In the genomic region with DNA sequence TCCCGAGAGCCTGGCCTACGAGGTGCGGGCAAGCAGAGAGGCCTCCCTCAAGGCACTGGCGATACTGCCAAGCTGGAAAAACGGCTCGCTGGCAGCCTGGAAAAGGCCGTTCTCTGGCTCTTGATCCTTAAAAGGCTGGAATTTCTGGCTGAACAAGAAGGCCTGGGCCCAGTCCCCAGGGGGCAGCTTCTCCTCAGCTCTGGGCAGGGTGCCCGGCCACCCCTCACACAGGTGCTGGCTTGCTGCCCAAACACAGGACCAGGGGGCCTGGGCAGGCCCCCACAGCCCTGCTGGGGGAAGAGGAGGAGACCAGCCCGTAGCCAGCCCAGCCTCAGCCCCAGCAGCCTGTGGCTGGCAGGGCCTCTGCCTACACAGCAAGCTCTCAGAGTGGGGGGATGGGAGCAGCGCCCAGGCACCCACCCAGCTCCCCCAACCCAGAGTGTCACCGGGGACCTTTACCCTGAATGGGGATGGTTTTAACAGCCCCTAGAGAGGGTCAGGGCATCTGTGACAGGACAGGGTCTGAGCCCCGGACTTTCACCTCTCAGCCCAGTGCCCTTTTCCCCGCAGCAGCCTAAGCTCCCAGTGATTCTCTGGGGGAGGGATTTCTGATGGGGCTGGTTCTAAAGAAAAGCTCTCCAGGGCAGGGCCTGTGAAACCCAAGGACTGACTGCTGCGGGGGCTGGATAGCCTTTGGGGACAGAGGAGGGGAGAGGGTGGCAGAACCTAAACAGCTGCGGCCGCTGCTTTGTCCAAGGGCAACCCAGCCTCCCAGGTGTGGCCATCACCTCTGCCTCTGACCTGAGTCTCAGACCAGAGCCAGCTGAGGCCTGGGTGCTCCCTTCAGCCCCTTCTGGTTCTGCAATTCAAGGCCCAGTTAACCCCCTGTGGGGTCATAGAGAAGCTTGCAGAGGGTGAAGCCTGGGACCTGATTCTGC, we compare ENCODE assay signal across 8 cellular contexts. TPM values are rescaled to one million over a fixed set of nuclear protein-coding genes. Genes with fewer than 3 reads are reported as not detected.
DNase-seq lines count a peak whose midpoint lies in the region; ATAC-seq and TF ChIP-seq lines count a peak whose summit lies in the region.

No MANE protein-coding gene starts in this region.

- peak overlapping the region; percentile 78 for H3K4me3 Mint-ChIP-seq in T-helper 17 cell

- H3K27me3 Mint-ChIP-seq in T-helper 17 cell = no peaks in the 10 kb centered on the region

- H3K9me3 ChIP-seq in MG63 = no peaks in the 10 kb centered on the region
- no peaks in the 10 kb centered on the region for H3K9me3 ChIP-seq in T-helper 17 cell (ENCODE audit: control insufficient read depth, low read length, poor library complexity, severe bottlenecking)

- peak; percentile 5 for TF ChIP-seq CTCF in fibroblast of villous mesenchyme (IDR thresholded peaks at IDR 0.05; ENCODE audit: insufficient read depth, low read depth, low read length)

- ATAC-seq in T-helper 17 cell (peak; percentile 5), HG02970 (IDR thresholded peaks at IDR 0.05; ENCODE audit: low FRiP score, unreplicated experiment) (no peak), HG03097 (IDR thresholded peaks at IDR 0.05; ENCODE audit: low FRiP score, unreplicated experiment) (no peak)

- H3K27me3 ChIP-seq in MG63 = no peaks in the 10 kb centered on the region

- H3K27ac Mint-ChIP-seq in T-helper 17 cell = peak overlapping the region; percentile 96

- H3K4me3 ChIP-seq in MG63 = no peak overlapping the region
- no peak overlapping the region for H3K4me3 ChIP-seq in fibroblast of villous mesenchyme (ENCODE audit: low read depth, low read length)

- peaks cover 56% of the 10 kb centered on the region for H3K4me1 Mint-ChIP-seq in T-helper 17 cell

- no peaks in the 10 kb centered on the region for H3K36me3 Mint-ChIP-seq in T-helper 17 cell (ENCODE audit: low read depth)

- no peaks in the 10 kb centered on the region for H3K36me3 ChIP-seq in MG63

- peak; percentile 44 for DNase-seq in MG63
- DNase-seq in T-helper 17 cell = no peak
- DNase-seq in fibroblast of villous mesenchyme (ENCODE audit: low read depth) = no peak
- peak in 9 of 10 donors; percentile 25 to 90 (median 66) for DNase-seq in posterior cingulate gyrus
- no peak for DNase-seq in activated CD8-positive, alpha-beta memory T cell treated with anti-CD3 and anti-CD28 coated beads, Interleukin-2, amount 50 U/mL, for 48 hours
- DNase-seq in activated CD4-positive, alpha-beta T cell treated with anti-CD3 and anti-CD28 coated beads for 1 hour = no peak

- intact Hi-C loops in posterior cingulate gyrus (cut with DNase I) = no loop called here

RNA-seq across cellular contexts. Expression of a gene that starts 38.6 kb away (rescaled TPM):
- total RNA-seq in MG63 (2014; rRNA removed; shearing (Covaris generic); ENCODE audit: low replicate concordance) = 16.0 and 17.5 TPM in 2 replicates
- 100 to 1,000 TPM; 226 to 358 TPM for total RNA-seq in T-helper 17 cell
- total RNA-seq in fibroblast of villous mesenchyme = 13.5 and 18.6 TPM in 2 replicates

Comparison
In these comparisons a context has a peak if more than half of its experiments do, and no peak if none do; other contexts are left out.
1. DNase-seq: peak in MG63 (single experiment) and posterior cingulate gyrus (9 of 10); none in T-helper 17 cell (0 of 3), fibroblast of villous mesenchyme (single experiment), activated CD8-positive, alpha-beta memory T cell treated with anti-CD3 and anti-CD28 coated beads, Interleukin-2, amount 50 U/mL, for 48 hours (single experiment) and activated CD4-positive, alpha-beta T cell treated with anti-CD3 and anti-CD28 coated beads for 1 hour (single experiment).
2. RNA of a gene that starts 38.6 kb away (total RNA-seq): 226 to 358 TPM in T-helper 17 cell; 13.5 to 18.6 TPM in fibroblast of villous mesenchyme and 16.0 to 17.5 TPM in MG63; every median in the first group is over 10 times any median in the second.